Comparison of ENCODE assay signal across 11 cellular contexts in genomic region chr1:228060458-228061190, GRCh38. TPM values are rescaled to one million over a fixed set of nuclear protein-coding genes. Genes with fewer than 3 reads are reported as not detected.
A peak's percentile ranks its signal among the peaks of the same experiment; 100 is the strongest.
DNase-seq lines count a peak whose midpoint lies in the region; ATAC-seq and TF ChIP-seq lines count a peak whose summit lies in the region.
"Had no signal": no experiment of that assay in that cellular context is flagged by ENCODE, and none has a peak within 500 bp of the region (broad histone marks: within the 10 kb centered on the region; RNA-seq: fewer than 3 reads in every experiment).

No MANE protein-coding gene starts in this region.

- peak overlapping the region; percentile 95 for H3K4me2 ChIP-seq in PC-9

- no peaks in the 10 kb centered on the region for H3K4me1 Mint-ChIP-seq in Caco-2 (ENCODE audit: low read depth, unreplicated experiment)
- peaks cover 5 to 8% of the 10 kb centered on the region in 2 donors for H3K4me1 Mint-ChIP-seq in natural killer cell treated with Interleukin-12 subunit alpha and Interleukin-12 subunit beta and Interleukin-15 and Interleukin-18, amount 100 ng/mL, for 72 hours (ENCODE audit: low read depth in 2 of 2)
- H3K4me1 Mint-ChIP-seq in activated CD8-positive, alpha-beta memory T cell treated with anti-CD3 and anti-CD28 coated beads, Interleukin-2, amount 10 ng/mL, durations not matched to agents 7 days and 5 days = peaks cover 6% of the 10 kb centered on the region

- DNase-seq in Caco-2 = peak in 1 of 2 experiments; percentile 36
- DNase-seq in PC-9 = peak in 1 of 2 experiments; percentile 63
- DNase-seq in epithelial cell of proximal tubule (ENCODE audit: low read depth) = no peak
- no peak for DNase-seq in natural killer cell treated with Interleukin-12 subunit alpha and Interleukin-12 subunit beta and Interleukin-15 and Interleukin-18, amount 100 ng/mL, for 72 hours (ENCODE audit: low spot score)
- no peak for DNase-seq in activated CD8-positive, alpha-beta memory T cell treated with anti-CD3 and anti-CD28 coated beads, Interleukin-2, amount 10 ng/mL, durations not matched to agents 7 days and 5 days
- DNase-seq in stimulated activated CD4-positive, alpha-beta T cell treated with anti-CD3 and anti-CD28 coated beads, Interleukin-4, amount 100 ng/mL, for 4 hours = no peak
- DNase-seq: activated CD4-positive, alpha-beta T cell treated with anti-CD3 and anti-CD28 coated beads for 48 hours; HCEC 1CT; NCI-H1048 had no signal

- H3K4me3 ChIP-seq in Caco-2 (ENCODE audit: low read depth, low read length) = peak overlapping the region; percentile 60
- peak overlapping the region; percentile 96 for H3K4me3 ChIP-seq in PC-9
- peak overlapping the region; percentile 40 for H3K4me3 ChIP-seq in epithelial cell of proximal tubule (ENCODE audit: low read depth, low read length)

- H3K4me1 ChIP-seq in Caco-2 (no peaks in the 10 kb centered on the region), PC-9 (replicated peaks; ENCODE audit: insufficient read depth) (peaks cover 15% of the 10 kb centered on the region)

- no peaks in the 10 kb centered on the region for H3K36me3 Mint-ChIP-seq in Caco-2 (ENCODE audit: insufficient read depth, unreplicated experiment)
- H3K36me3 Mint-ChIP-seq in natural killer cell treated with Interleukin-12 subunit alpha and Interleukin-12 subunit beta and Interleukin-15 and Interleukin-18, amount 100 ng/mL, for 72 hours = no peaks in the 10 kb centered on the region
- H3K36me3 Mint-ChIP-seq in activated CD8-positive, alpha-beta memory T cell treated with anti-CD3 and anti-CD28 coated beads, Interleukin-2, amount 10 ng/mL, durations not matched to agents 7 days and 5 days = no peaks in the 10 kb centered on the region

- H3K27ac ChIP-seq in PC-9 = no peak overlapping the region

- peak in 1 of 2 experiments; percentile 13 for TF ChIP-seq CTCF in Caco-2 (IDR thresholded peaks at IDR 0.05; ENCODE audit: insufficient read depth in 1 of 2, low read depth in 1 of 2, low read length in 1 of 2, severe bottlenecking in 1 of 2, unreplicated experiment in 1 of 2)
- no peak; the same call in 1 of the 2 replicates for TF ChIP-seq CTCF in PC-9 (conservative IDR thresholded peaks at IDR 0.05)
- no peak for TF ChIP-seq CTCF in epithelial cell of proximal tubule (conservative IDR thresholded peaks at IDR 0.05; ENCODE audit: low read depth, low read length)

- BruUV-seq in Caco-2 (replicated peaks; lab: Mats Ljungman, UMichigan) (TSS peak; percentile 33), PC-9 (replicated peaks; lab: Mats Ljungman, UMichigan) (TSS peak; percentile 79)

- H2AFZ ChIP-seq in PC-9 = peak overlapping the region; percentile 93

- H3K27ac Mint-ChIP-seq in Caco-2 (ENCODE audit: unreplicated experiment) = no peak overlapping the region
- no peak overlapping the region for H3K27ac Mint-ChIP-seq in natural killer cell treated with Interleukin-12 subunit alpha and Interleukin-12 subunit beta and Interleukin-15 and Interleukin-18, amount 100 ng/mL, for 72 hours
- H3K27ac Mint-ChIP-seq in activated CD8-positive, alpha-beta memory T cell treated with anti-CD3 and anti-CD28 coated beads, Interleukin-2, amount 10 ng/mL, durations not matched to agents 7 days and 5 days = no peak overlapping the region

- no peaks in the 10 kb centered on the region for H4K20me1 ChIP-seq in PC-9 (ENCODE audit: insufficient read depth)

- POLR2A ChIA-PET in Caco-2 (lab: Charles Lee) = interaction anchor here (0.5 to 1.8 kb wide), 2 partner anchors 21 to 273 kb away, joined by 7 to 11 read pairs; partner anchors contain the start of gene ARF1
- POLR2A ChIA-PET in PC-9 (lab: Charles Lee; ENCODE audit: unreplicated experiment) = no interaction called here

- H3K9me3 ChIP-seq in Caco-2 (no peaks in the 10 kb centered on the region), PC-9 (ENCODE audit: insufficient read depth, low read depth) (no peaks in the 10 kb centered on the region)

- H3K27me3 Mint-ChIP-seq in Caco-2 (ENCODE audit: insufficient read depth, unreplicated experiment) = peaks cover 17% of the 10 kb centered on the region
- H3K27me3 Mint-ChIP-seq in natural killer cell treated with Interleukin-12 subunit alpha and Interleukin-12 subunit beta and Interleukin-15 and Interleukin-18, amount 100 ng/mL, for 72 hours = peaks cover 27 to 29% of the 10 kb centered on the region in 2 donors
- peaks cover 63% of the 10 kb centered on the region for H3K27me3 Mint-ChIP-seq in activated CD8-positive, alpha-beta memory T cell treated with anti-CD3 and anti-CD28 coated beads, Interleukin-2, amount 10 ng/mL, durations not matched to agents 7 days and 5 days

- H3K4me3 Mint-ChIP-seq in Caco-2 (ENCODE audit: unreplicated experiment) = peak overlapping the region; percentile 73
- peak overlapping the region; percentile 33 for H3K4me3 Mint-ChIP-seq in natural killer cell treated with Interleukin-12 subunit alpha and Interleukin-12 subunit beta and Interleukin-15 and Interleukin-18, amount 100 ng/mL, for 72 hours
- H3K4me3 Mint-ChIP-seq in activated CD8-positive, alpha-beta memory T cell treated with anti-CD3 and anti-CD28 coated beads, Interleukin-2, amount 10 ng/mL, durations not matched to agents 7 days and 5 days = no peak overlapping the region

- no peaks in the 10 kb centered on the region for H3K36me3 ChIP-seq in Caco-2 (ENCODE audit: control insufficient read depth, insufficient read depth, low read length)
- no peaks in the 10 kb centered on the region for H3K36me3 ChIP-seq in PC-9 (ENCODE audit: low read depth)

- no peaks in the 10 kb centered on the region for H3K79me2 ChIP-seq in PC-9 (ENCODE audit: low read depth)

- H3F3A ChIP-seq in PC-9 (ENCODE audit: insufficient read depth, low read depth) = peaks cover 30% of the 10 kb centered on the region

- no peak for ATAC-seq in natural killer cell treated with Interleukin-12 subunit alpha and Interleukin-12 subunit beta and Interleukin-15 and Interleukin-18, amount 100 ng/mL, for 72 hours
- no peak for ATAC-seq in activated CD8-positive, alpha-beta memory T cell treated with anti-CD3 and anti-CD28 coated beads, Interleukin-2, amount 10 ng/mL, durations not matched to agents 7 days and 5 days
- ATAC-seq in HG02870 (IDR thresholded peaks at IDR 0.05; ENCODE audit: unreplicated experiment) = no peak
- ATAC-seq in HG03439 (IDR thresholded peaks at IDR 0.05; ENCODE audit: unreplicated experiment) = no peak

- intact Hi-C loops in Caco-2 (cut with micrococcal nuclease; ENCODE audit: unreplicated experiment) = loop anchor here (2.0 kb wide), 1 partner anchor 22 kb away; the partner anchor contains the start of gene ARF1
- intact Hi-C loops in PC-9 (cut with micrococcal nuclease; ENCODE audit: unreplicated experiment) = loop anchor here (1.0 to 2.0 kb wide), 2 partner anchors 16 to 56 kb away; no protein-coding TSS in a partner anchor

- CTCF ChIA-PET in Caco-2 (lab: Charles Lee) = interaction anchor here (0.7 to 1.7 kb wide), 3 partner anchors 12 to 61 kb away, joined by 3 to 5 read pairs (median 4); no protein-coding TSS in a partner anchor
- CTCF ChIA-PET in PC-9 (lab: Charles Lee) = interaction anchor here (0.6 to 1.8 kb wide), 4 partner anchors 28 to 115 kb away, joined by 3 to 14 read pairs (median 7); no protein-coding TSS in a partner anchor
- CTCF ChIA-PET in activated CD8-positive, alpha-beta memory T cell treated with anti-CD3 and anti-CD28 coated beads, Interleukin-2, amount 10 ng/mL, durations not matched to agents 7 days and 5 days (lab: Charles Lee) = interaction anchor here (0.9 to 1.4 kb wide), 3 partner anchors 14 to 61 kb away, joined by 3 to 5 read pairs (median 4); no protein-coding TSS in a partner anchor

- H3K9me3 Mint-ChIP-seq in Caco-2 (ENCODE audit: unreplicated experiment) = peaks cover 17% of the 10 kb centered on the region
- H3K9me3 Mint-ChIP-seq in natural killer cell treated with Interleukin-12 subunit alpha and Interleukin-12 subunit beta and Interleukin-15 and Interleukin-18, amount 100 ng/mL, for 72 hours = no peaks in the 10 kb centered on the region
- no peaks in the 10 kb centered on the region for H3K9me3 Mint-ChIP-seq in activated CD8-positive, alpha-beta memory T cell treated with anti-CD3 and anti-CD28 coated beads, Interleukin-2, amount 10 ng/mL, durations not matched to agents 7 days and 5 days (ENCODE audit: low read depth)

- no peaks in the 10 kb centered on the region for H3K9me2 ChIP-seq in PC-9 (ENCODE audit: insufficient read depth)

- H3K27me3 ChIP-seq in Caco-2 (replicated peaks; ENCODE audit: control insufficient read depth, insufficient read depth, low read length) (no peaks in the 10 kb centered on the region; the same call in 1 of the 2 replicates), PC-9 (ENCODE audit: insufficient read depth, low read depth) (no peaks in the 10 kb centered on the region)

RNA-seq across cellular contexts. Expression of gene ARF1, which starts 21.9 kb away (rescaled TPM):
- 374 and 378 TPM in 2 replicates for total RNA-seq in Caco-2 (2022)
- 431 and 595 TPM in 2 replicates for total RNA-seq in PC-9 (2021)
- 303 and 476 TPM in 2 replicates for total RNA-seq in epithelial cell of proximal tubule
- total RNA-seq in natural killer cell treated with Interleukin-12 subunit alpha and Interleukin-12 subunit beta and Interleukin-15 and Interleukin-18, amount 100 ng/mL, for 72 hours = 100 to 1,000 TPM; 415 to 503 TPM
- total RNA-seq in activated CD8-positive, alpha-beta memory T cell treated with anti-CD3 and anti-CD28 coated beads, Interleukin-2, amount 10 ng/mL, durations not matched to agents 7 days and 5 days = 100 to 1,000 TPM; 313 to 344 TPM

RNA-seq across cellular contexts. Expression of gene C1orf35, which starts 42.5 kb away (rescaled TPM):
- 34.2 and 34.5 TPM in 2 replicates for total RNA-seq in Caco-2 (2022)
- 26.4 and 37.6 TPM in 2 replicates for total RNA-seq in PC-9 (2021)
- total RNA-seq in epithelial cell of proximal tubule = 23.8 and 27.6 TPM in 2 replicates
- total RNA-seq in natural killer cell treated with Interleukin-12 subunit alpha and Interleukin-12 subunit beta and Interleukin-15 and Interleukin-18, amount 100 ng/mL, for 72 hours = 10 to 100 TPM; 16.4 to 26.7 TPM
- total RNA-seq in activated CD8-positive, alpha-beta memory T cell treated with anti-CD3 and anti-CD28 coated beads, Interleukin-2, amount 10 ng/mL, durations not matched to agents 7 days and 5 days = 10 to 100 TPM; 24.1 to 27.0 TPM

RNA-seq across cellular contexts. Expression of gene MRPL55, which starts 48.5 kb away (rescaled TPM):
- total RNA-seq in Caco-2 (2022) = 63.7 and 69.9 TPM in 2 replicates
- total RNA-seq in PC-9 (2021) = 81.0 and 84.4 TPM in 2 replicates
- total RNA-seq in epithelial cell of proximal tubule = 130 and 142 TPM in 2 replicates
- total RNA-seq in natural killer cell treated with Interleukin-12 subunit alpha and Interleukin-12 subunit beta and Interleukin-15 and Interleukin-18, amount 100 ng/mL, for 72 hours = 10 to 100 TPM; 42.5 to 68.8 TPM
- total RNA-seq in activated CD8-positive, alpha-beta memory T cell treated with anti-CD3 and anti-CD28 coated beads, Interleukin-2, amount 10 ng/mL, durations not matched to agents 7 days and 5 days = 10 to 100 TPM; 51.9 to 56.4 TPM

RNA-seq across cellular contexts. Expression of gene WNT3A, which starts 53.8 kb away (rescaled TPM):
- total RNA-seq in Caco-2 (2022) (0.09 TPM in 2 replicates), PC-9 (2021) (0.24 and 0.53 TPM in 2 replicates), epithelial cell of proximal tubule (not detected in 2 replicates)
- total RNA-seq in natural killer cell treated with Interleukin-12 subunit alpha and Interleukin-12 subunit beta and Interleukin-15 and Interleukin-18, amount 100 ng/mL, for 72 hours = not detected
- not detected for total RNA-seq in activated CD8-positive, alpha-beta memory T cell treated with anti-CD3 and anti-CD28 coated beads, Interleukin-2, amount 10 ng/mL, durations not matched to agents 7 days and 5 days

Comparison
In these comparisons a context has a peak if more than half of its experiments do, and no peak if none do; other contexts are left out.
1. H3K4me3 ChIP-seq: peak in every context shown above with its lines; median percentile 96 in PC-9; 60 in Caco-2; 40 in epithelial cell of proximal tubule.